Comparison of ENCODE assay signal across 8 cellular contexts in genomic region chr19:17605761-17606745, GRCh38. TPM values are rescaled to one million over a fixed set of nuclear protein-coding genes. Genes with fewer than 3 reads are reported as not detected.
A peak's percentile ranks its signal among the peaks of the same experiment; 100 is the strongest.
DNase-seq lines count a peak whose midpoint lies in the region; ATAC-seq and TF ChIP-seq lines count a peak whose summit lies in the region.

No MANE protein-coding gene starts in this region.

- H3K27ac Mint-ChIP-seq in Caco-2 (ENCODE audit: unreplicated experiment) (peak overlapping the region; percentile 81), IgD-negative memory B cell (peak overlapping the region; percentile 69 to 89 (median 78))
- H3K27ac Mint-ChIP-seq in activated naive CD8-positive, alpha-beta T cell treated with anti-CD3 and anti-CD28 coated beads, Interleukin-2, amount 50 U/mL, for 24 hours: peak overlapping the region; percentile 74

- H3K27me3 Mint-ChIP-seq in Caco-2 (ENCODE audit: insufficient read depth, unreplicated experiment) (no peaks in the 10 kb centered on the region), IgD-negative memory B cell (peaks cover 24% of the 10 kb centered on the region)
- H3K27me3 Mint-ChIP-seq in activated naive CD8-positive, alpha-beta T cell treated with anti-CD3 and anti-CD28 coated beads, Interleukin-2, amount 50 U/mL, for 24 hours: peaks cover 28% of the 10 kb centered on the region

- H3K9me3 Mint-ChIP-seq in Caco-2 (ENCODE audit: unreplicated experiment) (no peaks in the 10 kb centered on the region), IgD-negative memory B cell (peaks cover 0 to 3% (median 0%) of the 10 kb centered on the region in 3 donors)
- H3K9me3 Mint-ChIP-seq in activated naive CD8-positive, alpha-beta T cell treated with anti-CD3 and anti-CD28 coated beads, Interleukin-2, amount 50 U/mL, for 24 hours: no peaks in the 10 kb centered on the region

- H3K4me1 ChIP-seq in Caco-2: no peaks in the 10 kb centered on the region
- H3K4me1 ChIP-seq in right cardiac atrium (ENCODE audit: control insufficient read depth, insufficient read depth, low read length): no peaks in the 10 kb centered on the region
- H3K4me1 ChIP-seq in aorta (ENCODE audit: control insufficient read depth in 1 of 2, insufficient read depth in 2 of 2, low read length in 2 of 2): no peaks in the 10 kb centered on the region

- H3K27ac ChIP-seq in right cardiac atrium (ENCODE audit: low read length) (no peak overlapping the region), aorta (ENCODE audit: low read depth in 1 of 2, low read length in 2 of 2) (no peak overlapping the region)

- CTCF ChIA-PET in Caco-2 (lab: Charles Lee): interaction anchor here (0.6 to 2.1 kb wide), 22 partner anchors 9 to 327 kb away, joined by 3 to 20 read pairs (median 4); partner anchors contain the start of genes CCDC124, PGLS, RPL18A and SLC27A1

- BruUV-seq in Caco-2 (replicated peaks; lab: Mats Ljungman, UMichigan): no TSS peak

- ATAC-seq in GM21423 (IDR thresholded peaks at IDR 0.05; ENCODE audit: unreplicated experiment): peak; percentile 71
- ATAC-seq in activated naive CD8-positive, alpha-beta T cell treated with anti-CD3 and anti-CD28 coated beads, Interleukin-2, amount 50 U/mL, for 24 hours: peak; percentile 84
- ATAC-seq in right cardiac atrium: peak; percentile 70 to 83
- peak; percentile 79 for ATAC-seq in aorta (ENCODE audit: low FRiP score)

- peak overlapping the region; percentile 73 for H3K4me3 Mint-ChIP-seq in Caco-2 (ENCODE audit: unreplicated experiment)
- peak overlapping the region; percentile 80 to 90 (median 86) for H3K4me3 Mint-ChIP-seq in IgD-negative memory B cell
- peak overlapping the region; percentile 76 for H3K4me3 Mint-ChIP-seq in activated naive CD8-positive, alpha-beta T cell treated with anti-CD3 and anti-CD28 coated beads, Interleukin-2, amount 50 U/mL, for 24 hours

- peak; percentile 52 to 66 for TF ChIP-seq CTCF in Caco-2 (IDR thresholded peaks at IDR 0.05; ENCODE audit: insufficient read depth in 1 of 2, low read depth in 1 of 2, low read length in 1 of 2, severe bottlenecking in 1 of 2, unreplicated experiment in 1 of 2)

- peaks cover 6% of the 10 kb centered on the region for H3K4me1 Mint-ChIP-seq in Caco-2 (ENCODE audit: low read depth, unreplicated experiment)
- H3K4me1 Mint-ChIP-seq in IgD-negative memory B cell: peaks cover 0 to 19% (median 14%) of the 10 kb centered on the region in 3 donors
- peaks cover 8% of the 10 kb centered on the region for H3K4me1 Mint-ChIP-seq in activated naive CD8-positive, alpha-beta T cell treated with anti-CD3 and anti-CD28 coated beads, Interleukin-2, amount 50 U/mL, for 24 hours

- no peaks in the 10 kb centered on the region for H3K27me3 ChIP-seq in Caco-2 (replicated peaks; ENCODE audit: control insufficient read depth, insufficient read depth, low read length)
- no peaks in the 10 kb centered on the region for H3K27me3 ChIP-seq in right cardiac atrium (ENCODE audit: control insufficient read depth, insufficient read depth)
- no peaks in the 10 kb centered on the region for H3K27me3 ChIP-seq in aorta (ENCODE audit: control insufficient read depth in 1 of 2, insufficient read depth in 2 of 2, low read length in 1 of 2)

- POLR2A ChIA-PET in Caco-2 (lab: Charles Lee): interaction anchor here (0.5 to 1.2 kb wide), 6 partner anchors 47 to 253 kb away, joined by 3 to 6 read pairs (median 3); partner anchors contain the start of genes MAP1S, PGLS and RPL18A

- H3K36me3 Mint-ChIP-seq in Caco-2 (ENCODE audit: insufficient read depth, unreplicated experiment) (peaks cover 25% of the 10 kb centered on the region), IgD-negative memory B cell (peaks cover 5% of the 10 kb centered on the region)
- no peaks in the 10 kb centered on the region for H3K36me3 Mint-ChIP-seq in activated naive CD8-positive, alpha-beta T cell treated with anti-CD3 and anti-CD28 coated beads, Interleukin-2, amount 50 U/mL, for 24 hours (ENCODE audit: low read depth)

- no peaks in the 10 kb centered on the region for H3K36me3 ChIP-seq in Caco-2 (ENCODE audit: control insufficient read depth, insufficient read depth, low read length)
- no peaks in the 10 kb centered on the region for H3K36me3 ChIP-seq in aorta (ENCODE audit: control insufficient read depth in 1 of 2, insufficient read depth in 2 of 2, low read length in 1 of 2)

- H3K4me3 ChIP-seq in Caco-2 (ENCODE audit: low read depth, low read length): peak overlapping the region; percentile 65
- H3K4me3 ChIP-seq in right cardiac atrium (ENCODE audit: low read length): peak overlapping the region; percentile 0
- no peak overlapping the region for H3K4me3 ChIP-seq in aorta (ENCODE audit: low read length in 2 of 2)

- H3K9me3 ChIP-seq in Caco-2: no peaks in the 10 kb centered on the region
- no peaks in the 10 kb centered on the region for H3K9me3 ChIP-seq in right cardiac atrium (ENCODE audit: control insufficient read depth, low read length)
- no peaks in the 10 kb centered on the region for H3K9me3 ChIP-seq in aorta (ENCODE audit: control insufficient read depth, low read length)

- 3% methylated on average over 94 of the region's 94 CpGs for WGBS in right cardiac atrium
- 2% methylated on average over 72 to 94 of the region's 94 CpGs for WGBS in aorta, 2 donors

- intact Hi-C loops in Caco-2 (cut with micrococcal nuclease; ENCODE audit: unreplicated experiment): loop anchor here (2.0 to 10.0 kb wide), 3 partner anchors 49 to 149 kb away; partner anchors contain the start of genes COLGALT1 and FCHO1
- intact Hi-C loops in right cardiac atrium (cut with DNase I): loop anchor here in 1 of 4 donors (5.0 kb wide), 1 partner anchor 154 kb away; no protein-coding TSS in a partner anchor
- intact Hi-C loops in aorta (cut with DNase I): loop anchor here (5.0 kb wide), 1 partner anchor 161 kb away; no protein-coding TSS in a partner anchor

- DNase-seq in Caco-2 (peak; percentile 95), SW 1271 (lab: John Stamatoyannopoulos, UW) (peak; percentile 65 to 83), right cardiac atrium (peak; percentile 77 to 90 (median 87)), renal cortical epithelial cell (ENCODE audit: low read depth) (peak; percentile 64), aorta (peak; percentile 87 to 90)
- peak; percentile 83 for DNase-seq in activated naive CD8-positive, alpha-beta T cell treated with anti-CD3 and anti-CD28 coated beads, Interleukin-2, amount 50 U/mL, for 24 hours

RNA-seq across cellular contexts. Expression of gene COLGALT1, which starts 50.6 kb away (rescaled TPM):
- 80.1 and 81.9 TPM in 2 replicates for total RNA-seq in Caco-2 (2022)
- polyA plus RNA-seq in IgD-negative memory B cell: 11.5 TPM
- total RNA-seq in right cardiac atrium: 10 to 100 TPM; 25.1 to 36.3 (median 35.1) TPM
- 19.0 TPM for polyA plus RNA-seq in right cardiac atrium
- 53.9 and 75.0 TPM in 2 replicates for total RNA-seq in renal cortical epithelial cell
- total RNA-seq in aorta: 10 to 100 TPM; 67.1 to 91.2 TPM
- 10 to 100 TPM; 26.3 to 45.6 TPM for polyA plus RNA-seq in aorta

Comparison
In these comparisons a context has a peak if more than half of its experiments do, and no peak if none do; other contexts are left out.
1. H3K4me3 ChIP-seq: peak in Caco-2 (single experiment) and right cardiac atrium (single experiment); none in aorta (0 of 2).
2. Peak in every context shown above with its lines, with median percentiles within 50 percentile points of each other: DNase-seq, H3K27ac Mint-ChIP-seq, H3K4me3 Mint-ChIP-seq and ATAC-seq.